ENCODE assay signal across 8 cellular contexts in genomic region chr5:38556115-38556598, GRCh38. TPM values are rescaled to one million over a fixed set of nuclear protein-coding genes. Genes with fewer than 3 reads are reported as not detected.
DNase-seq lines count a peak whose midpoint lies in the region; ATAC-seq, FAIRE-seq and TF ChIP-seq lines count a peak whose summit lies in the region.

No MANE protein-coding gene starts in this region.

- WGBS in suprapubic skin, result no CpG with 5 or more reads among the region's 67 CpGs

- H3K27ac ChIP-seq in angular gyrus (ENCODE audit: low read depth, low read length), result peak overlapping the region; percentile 62
- H3K27ac ChIP-seq in kidney (ENCODE audit: low read depth in 2 of 2, low read length in 2 of 2), result peak overlapping the region; percentile 86 to 87
- H3K27ac ChIP-seq in suprapubic skin, result peak overlapping the region; percentile 91

- peaks cover 4% of the 10 kb centered on the region for H3K27me3 ChIP-seq in suprapubic skin

- no peak for TF ChIP-seq EP300 in suprapubic skin (IDR thresholded peaks at IDR 0.05)

- intact Hi-C loops in kidney (cut with DNase I), result no loop called here

- no peak for FAIRE-seq in kidney (lab: Jason Lieb, UNC)

- H3K9me3 ChIP-seq in kidney (ENCODE audit: control insufficient read depth in 1 of 2, low read length in 2 of 2) (no peaks in the 10 kb centered on the region), suprapubic skin (no peaks in the 10 kb centered on the region)

- H3K4me1 ChIP-seq in kidney (ENCODE audit: control insufficient read depth in 1 of 2, insufficient read depth in 1 of 2, low read depth in 1 of 2, low read length in 2 of 2) (peaks cover 8 to 19% of the 10 kb centered on the region in 2 donors), suprapubic skin (peaks cover 20% of the 10 kb centered on the region)

- H3K36me3 ChIP-seq in kidney (ENCODE audit: control insufficient read depth in 1 of 2, insufficient read depth in 2 of 2, low read length in 2 of 2), result no peaks in the 10 kb centered on the region
- no peaks in the 10 kb centered on the region for H3K36me3 ChIP-seq in suprapubic skin

- TF ChIP-seq CTCF in kidney (IDR thresholded peaks at IDR 0.05; ENCODE audit: borderline replicate concordance, extremely low read depth, insufficient read depth) (no peak), suprapubic skin (IDR thresholded peaks at IDR 0.05) (no peak)

- H3K4me3 ChIP-seq in GM08714 (ENCODE audit: low read length) (peak overlapping the region; percentile 61), kidney (ENCODE audit: low read length in 2 of 2) (peak overlapping the region; percentile 77 to 96), suprapubic skin (peak overlapping the region; percentile 93)

- ATAC-seq in HG03442 (IDR thresholded peaks at IDR 0.05; ENCODE audit: unreplicated experiment) (peak; percentile 7), HG03457 (IDR thresholded peaks at IDR 0.05; ENCODE audit: unreplicated experiment) (no peak)

- peak overlapping the region; percentile 77 to 83 for H3K9ac ChIP-seq in kidney (ENCODE audit: low read length in 2 of 2)

- TF ChIP-seq POLR2A in suprapubic skin (IDR thresholded peaks at IDR 0.05), result peak in 1 of 2 donors; percentile 29

- DNase-seq in kidney (peak; percentile 81), suprapubic skin (ENCODE audit: low spot score in 2 of 2) (peak in 1 of 2 donors; percentile 69), NAMALWA (ENCODE audit: low spot score) (no peak), putamen (ENCODE audit: low spot score) (no peak)

RNA-seq across cellular contexts. Expression of gene LIFR, which starts 0.3 kb away (rescaled TPM):
- total RNA-seq in kidney (90.1 TPM), suprapubic skin (10 to 100 TPM; 18.7 to 71.4 (median 31.3) TPM)
- 8.5 TPM for polyA plus RNA-seq in kidney (ENCODE audit: insufficient read depth, low read depth, low replicate concordance)
